ENCODE assay signal across 6 cellular contexts in the genomic region with DNA sequence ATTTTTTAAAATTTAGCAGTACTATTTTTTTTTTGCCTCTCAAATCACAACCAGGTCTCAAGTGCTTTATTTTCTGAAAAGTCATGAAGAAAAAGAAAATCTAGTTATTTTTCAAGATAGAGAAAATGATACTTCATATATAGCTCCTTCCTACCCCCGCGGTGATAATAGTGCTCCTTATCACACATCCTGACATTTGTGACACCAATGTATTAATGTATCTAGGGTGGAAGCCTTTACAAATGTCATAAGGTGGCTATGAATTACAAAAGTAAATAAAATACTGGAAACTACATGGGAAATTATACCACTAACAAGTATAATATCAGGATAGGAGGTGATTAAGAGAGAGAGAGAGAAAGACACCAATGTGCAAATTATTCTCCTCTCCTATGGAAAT.
"Had no signal": no experiment of that assay in that cellular context is flagged by ENCODE, and none has a peak within 500 bp of the region (broad histone marks: within the 10 kb centered on the region; RNA-seq: fewer than 3 reads in every experiment).

No MANE protein-coding gene starts in this region.

- DNase-seq: IMR-90, KBM-7, KG1 had no signal

- H3K4me3 ChIP-seq: K562 had no signal

- ATAC-seq: HepG2, K562 had no signal

- H3K27ac ChIP-seq: HL-60 had no signal
